28 cellular contexts compared by ENCODE assay signal in genomic region chr21:45959182-45959581, GRCh38. TPM values are rescaled to one million over a fixed set of nuclear protein-coding genes. Genes with fewer than 3 reads are reported as not detected.
DNase-seq lines count a peak whose midpoint lies in the region; ATAC-seq and TF ChIP-seq lines count a peak whose summit lies in the region.
"Had no signal": no experiment of that assay in that cellular context is flagged by ENCODE, and none has a peak within 500 bp of the region (broad histone marks: within the 10 kb centered on the region; RNA-seq: fewer than 3 reads in every experiment).

No MANE protein-coding gene starts in this region.

- H3K79me2 ChIP-seq in ACC112 (ENCODE audit: control insufficient read depth, insufficient read depth, low read length, unreplicated experiment), result no peaks in the 10 kb centered on the region
- H3K79me2 ChIP-seq in GM23248 (ENCODE audit: insufficient read depth), result no peaks in the 10 kb centered on the region

- peaks cover 39% of the 10 kb centered on the region for H3F3A ChIP-seq in GM23248 (ENCODE audit: insufficient read depth)

- H3K4me2 ChIP-seq in GM23248 (ENCODE audit: unreplicated experiment), result peak overlapping the region; percentile 93
- H3K4me2 ChIP-seq: GM23338, SK-N-SH had no signal

- peak overlapping the region; percentile 88; the same call in 1 of the 2 replicates for H3K27ac ChIP-seq in ACC112 (ENCODE audit: low read depth, low read length)
- H3K27ac ChIP-seq in GM23248, result peak overlapping the region; percentile 94
- H3K27ac ChIP-seq in subcutaneous abdominal adipose tissue (ENCODE audit: low read depth, low read length), result peak overlapping the region; percentile 71
- H3K27ac ChIP-seq in prostate gland, result no peak overlapping the region
- H3K27ac ChIP-seq: HL-60, lower lobe of right lung had no signal

- H4K20me1 ChIP-seq in GM23248 (ENCODE audit: insufficient read depth), result no peaks in the 10 kb centered on the region

- no peak for TF ChIP-seq CTCF in fibroblast of villous mesenchyme (IDR thresholded peaks at IDR 0.05; ENCODE audit: insufficient read depth, low read depth, low read length)
- no peak for TF ChIP-seq CTCF in prostate gland (IDR thresholded peaks at IDR 0.05)

- H3K9ac ChIP-seq in GM23248 (peak overlapping the region; percentile 79; the same call in 1 of the 2 replicates), subcutaneous abdominal adipose tissue (ENCODE audit: low read length in 5 of 5) (no peak overlapping the region)
- H3K9ac ChIP-seq: SK-N-SH had no signal

- H2AFZ ChIP-seq in ACC112 (ENCODE audit: low read length, unreplicated experiment) (peak overlapping the region; percentile 90), GM23248 (peak overlapping the region; percentile 79)
- H2AFZ ChIP-seq: GM23338 had no signal

- TF ChIP-seq POLR2A in prostate gland (IDR thresholded peaks at IDR 0.05), result no peak

- no peak overlapping the region for H3K4me3 ChIP-seq in ACC112 (ENCODE audit: low read depth, low read length)
- no peak overlapping the region for H3K4me3 ChIP-seq in GM23248
- H3K4me3 ChIP-seq in fibroblast of villous mesenchyme (ENCODE audit: low read depth, low read length), result no peak overlapping the region
- no peak overlapping the region for H3K4me3 ChIP-seq in subcutaneous abdominal adipose tissue (ENCODE audit: low read depth in 1 of 5, low read length in 5 of 5)
- no peak overlapping the region for H3K4me3 ChIP-seq in prostate gland
- H3K4me3 ChIP-seq: GM23338, lower lobe of right lung had no signal

- H3K4me1 ChIP-seq in ACC112 (ENCODE audit: control insufficient read depth, insufficient read depth, low read length, unreplicated experiment) (peaks cover 24% of the 10 kb centered on the region), GM23248 (ENCODE audit: insufficient read depth) (peaks cover 33% of the 10 kb centered on the region), subcutaneous abdominal adipose tissue (ENCODE audit: control insufficient read depth in 5 of 5, insufficient read depth in 5 of 5, low read length in 5 of 5) (peaks cover 0 to 23% (median 22%) of the 10 kb centered on the region in 5 donors), prostate gland (replicated peaks) (no peaks in the 10 kb centered on the region)
- H3K4me1 ChIP-seq: Caco-2 had no signal

- H3K27me3 ChIP-seq in ACC112 (ENCODE audit: insufficient read depth, low read length) (no peaks in the 10 kb centered on the region), GM23248 (replicated peaks; ENCODE audit: insufficient read depth) (no peaks in the 10 kb centered on the region), subcutaneous abdominal adipose tissue (ENCODE audit: control insufficient read depth in 5 of 5, insufficient read depth in 4 of 5, low read length in 5 of 5) (no peaks in the 10 kb centered on the region), prostate gland (replicated peaks; ENCODE audit: insufficient read depth) (no peaks in the 10 kb centered on the region)

- 23 to 37% methylated on average over 5 of the region's 5 CpGs for WGBS in GM23248 (ENCODE audit: low coverage in 1 of 2, low lambda C conversion rate in 2 of 2, missing lambda C conversion rate in 2 of 2), 2 experiments
- WGBS in prostate gland, result 68% methylated on average over 5 of the region's 5 CpGs

- no peaks in the 10 kb centered on the region for H3K36me3 ChIP-seq in ACC112 (ENCODE audit: insufficient read depth, low read length)
- no peaks in the 10 kb centered on the region for H3K36me3 ChIP-seq in GM23248 (ENCODE audit: low read depth)
- no peaks in the 10 kb centered on the region for H3K36me3 ChIP-seq in subcutaneous abdominal adipose tissue (ENCODE audit: control insufficient read depth in 5 of 5, insufficient read depth in 5 of 5, low read length in 5 of 5)
- H3K36me3 ChIP-seq in prostate gland, result no peaks in the 10 kb centered on the region
- H3K36me3 ChIP-seq: lower lobe of right lung had no signal

- in situ Hi-C loops in GM23248 (cut with MboI), result no loop called here

- H3K9me2 ChIP-seq in GM23248 (ENCODE audit: insufficient read depth), result no peaks in the 10 kb centered on the region
- H3K9me2 ChIP-seq: SK-N-SH had no signal

- ATAC-seq in HG02642 (IDR thresholded peaks at IDR 0.05; ENCODE audit: poor library complexity, unreplicated experiment) (no peak), GM21786 (IDR thresholded peaks at IDR 0.05; ENCODE audit: unreplicated experiment) (no peak)
- ATAC-seq: activated CD4-positive, CD25-positive, alpha-beta regulatory T cell treated with anti-CD3 and anti-CD28 coated beads, Interleukin-2, amount 50 U/mL, for 24 hours; GM23338; stimulated activated effector memory CD8-positive, alpha-beta T cell treated with anti-CD3 and anti-CD28 coated beads, Interleukin-12 subunit alpha, Interleukin-12 subunit beta, amount 100 ng/mL, for 72 hours had no signal

- H3K9me3 ChIP-seq in GM23248 (ENCODE audit: low read depth) (no peaks in the 10 kb centered on the region), subcutaneous abdominal adipose tissue (ENCODE audit: control insufficient read depth in 5 of 5, low read length in 5 of 5) (no peaks in the 10 kb centered on the region), prostate gland (no peaks in the 10 kb centered on the region)
- H3K9me3 ChIP-seq: lower lobe of right lung, SK-N-SH had no signal

- intact Hi-C loops in prostate gland (cut with DNase I), result no loop called here

- DNase-seq in GM23248 (no peak), fibroblast of villous mesenchyme (ENCODE audit: low read depth) (peak; percentile 58), prostate gland (ENCODE audit: low spot score) (no peak)
- no peak for DNase-seq in activated T-cell treated with anti-CD3 and anti-CD28 coated beads, Interleukin-2, amount 50 U/mL, for 48 hours
- DNase-seq: activated CD4-positive, alpha-beta T cell treated with anti-CD3 and anti-CD28 coated beads, Interleukin-2, amount 50 U/mL, for 48 hours; activated CD8-positive, alpha-beta memory T cell treated with anti-CD3 and anti-CD28 coated beads, Interleukin-2, amount 50 U/mL, for 48 hours; Caco-2; central memory CD4-positive, alpha-beta T cell; dermis blood vessel endothelial cell; DMS79 treated with DMSO at 0.1 percent for 48 hours; GF-D8; Karpas-422; lower lobe of right lung; MV-4-11; NCI-H1436 treated with DMSO at 0.1 percent for 48 hours; NCI-H446; SK-N-SH; stimulated activated CD4-positive, alpha-beta T cell treated with anti-CD3 and anti-CD28 coated beads, Interleukin-4, amount 100 ng/mL, for 24 hours had no signal

RNA-seq across cellular contexts. Expression of gene COL6A1, which starts 22.4 kb away (rescaled TPM):
- total RNA-seq in GM23248 (2014; rRNA removed; shearing (Covaris generic)), result 1,783 and 1,897 TPM in 2 replicates
- polyA plus RNA-seq in GM23248 (2016; fragmentation: Nextera tagmentation; extraction: Ambion mirVana), result 685 and 707 TPM in 2 replicates
- 538 and 819 TPM in 2 replicates for total RNA-seq in fibroblast of villous mesenchyme
- 100 to 1,000 TPM; 163 to 265 TPM for total RNA-seq in prostate gland
- total RNA-seq: natural killer cell treated with Interleukin-12 subunit alpha and Interleukin-12 subunit beta and Interleukin-15 and Interleukin-18, amount 100 ng/mL, for 72 hours; OCI-LY7 had no signal

Comparison
In these comparisons a context has a peak if more than half of its experiments do, and no peak if none do; other contexts are left out.
1. H3K27ac ChIP-seq: peak in ACC112 (single experiment), GM23248 (single experiment) and subcutaneous abdominal adipose tissue (single experiment); none in prostate gland (0 of 2).